14 cellular contexts compared by ENCODE assay signal in genomic region chr5:125576823-125577222, GRCh38.
"Had no signal": no experiment of that assay in that cellular context is flagged by ENCODE, and none has a peak within 500 bp of the region (broad histone marks: within the 10 kb centered on the region; RNA-seq: fewer than 3 reads in every experiment).

No MANE protein-coding gene starts in this region.

- H3K27me3 ChIP-seq: spleen, testis had no signal

- DNase-seq: activated CD4-positive, alpha-beta T cell treated with anti-CD3 and anti-CD28 coated beads, Interleukin-2, amount 50 U/mL, for 4 hours; activated CD4-positive, CD25-positive, alpha-beta regulatory T cell treated with anti-CD3 and anti-CD28 coated beads, Interleukin-2, amount 50 U/mL, for 72 hours; activated naive CD4-positive, alpha-beta T cell treated with anti-CD3 and anti-CD28 coated beads, Interleukin-2, amount 10 ng/mL, durations not matched to agents 7 days and 5 days; kidney glomerular epithelial cell; left ventricle myocardium superior; mesenchymal stem cell; naive thymus-derived CD8-positive, alpha-beta T cell; psoas muscle; spleen; T-cell; T-helper 9 cell; testis had no signal

- H3K27ac ChIP-seq: psoas muscle, spleen, testis had no signal

- H3K36me3 ChIP-seq: spleen had no signal

- ATAC-seq: esophagus mucosa; left ventricle myocardium superior; naive thymus-derived CD8-positive, alpha-beta T cell; psoas muscle; sciatic nerve; T-cell had no signal

- H3K9me3 ChIP-seq: psoas muscle, spleen, testis had no signal

- H3K4me3 ChIP-seq: psoas muscle, spleen, testis had no signal

- H3K4me1 ChIP-seq: psoas muscle, spleen, testis had no signal
